Comparison of ENCODE assay signal across 9 cellular contexts in genomic region chr15:40325188-40325587, GRCh38. TPM values are rescaled to one million over a fixed set of nuclear protein-coding genes. Genes with fewer than 3 reads are reported as not detected.
A peak's percentile ranks its signal among the peaks of the same experiment; 100 is the strongest.
DNase-seq lines count a peak whose midpoint lies in the region; ATAC-seq and TF ChIP-seq lines count a peak whose summit lies in the region.
"Had no signal": no experiment of that assay in that cellular context is flagged by ENCODE, and none has a peak within 500 bp of the region (broad histone marks: within the 10 kb centered on the region; RNA-seq: fewer than 3 reads in every experiment).

No MANE protein-coding gene starts in this region.

- TF ChIP-seq CTCF in Loucy (conservative IDR thresholded peaks at IDR 0.05; ENCODE audit: low read length) = no peak
- TF ChIP-seq CTCF in coronary artery (IDR thresholded peaks at IDR 0.05) = no peak
- no peak for TF ChIP-seq CTCF in neural crest cell (conservative IDR thresholded peaks at IDR 0.05)

- peaks cover 62% of the 10 kb centered on the region for H3K79me2 ChIP-seq in Loucy (ENCODE audit: insufficient read depth, low read length)

- H3K36me3 Mint-ChIP-seq in neural crest cell (ENCODE audit: low read depth) = no peaks in the 10 kb centered on the region

- peaks cover 60% of the 10 kb centered on the region for H3K4me1 Mint-ChIP-seq in neural crest cell

- H3K27me3 Mint-ChIP-seq in neural crest cell (ENCODE audit: low read depth) = peaks cover 23% of the 10 kb centered on the region

- H3K9me2 ChIP-seq in Loucy (replicated peaks; ENCODE audit: low read depth, low read length) = no peaks in the 10 kb centered on the region

- no peak overlapping the region for H2AFZ ChIP-seq in Loucy (ENCODE audit: low read length)

- H3K27me3 ChIP-seq in BLaER1 (peaks cover 24% of the 10 kb centered on the region), Loucy (ENCODE audit: insufficient read depth, low read length, poor library complexity, severe bottlenecking) (no peaks in the 10 kb centered on the region)

- H3K4me1 ChIP-seq in BLaER1 = peaks cover 63% of the 10 kb centered on the region
- H3K4me1 ChIP-seq in Loucy (ENCODE audit: insufficient read depth, low read length, poor library complexity, severe bottlenecking) = peaks cover 55% of the 10 kb centered on the region

- no peak overlapping the region for H3K27ac Mint-ChIP-seq in neural crest cell (ENCODE audit: unreplicated experiment)

- H3K4me3 Mint-ChIP-seq in neural crest cell = peak overlapping the region; percentile 88

- DNase-seq in coronary artery (ENCODE audit: low spot score) = no peak
- no peak for DNase-seq in neural crest cell (ENCODE audit: low read depth, low spot score)
- no peak for DNase-seq in dedifferentiated amniotic fluid mesenchymal stem cell (ENCODE audit: extremely low spot score)
- no peak for DNase-seq in retina

- H3K27ac ChIP-seq in BLaER1 (no peak overlapping the region), coronary artery (peak overlapping the region; percentile 95 to 98)

- ATAC-seq in HG03521 (IDR thresholded peaks at IDR 0.05; ENCODE audit: unreplicated experiment) = no peak
- ATAC-seq in HG03159 (IDR thresholded peaks at IDR 0.05; ENCODE audit: unreplicated experiment) = no peak

- H3K4me3 ChIP-seq in BLaER1 (peak overlapping the region; percentile 88), Loucy (ENCODE audit: low read length, poor library complexity, severe bottlenecking) (peak overlapping the region; percentile 81), coronary artery (peak overlapping the region; percentile 98)

- no peaks in the 10 kb centered on the region for H3K9me3 Mint-ChIP-seq in neural crest cell

- H3K9ac ChIP-seq in BLaER1 = no peak overlapping the region
- peak overlapping the region; percentile 82 for H3K9ac ChIP-seq in Loucy (ENCODE audit: low read depth, low read length, poor library complexity, severe bottlenecking)

- H3K9me3 ChIP-seq in BLaER1 = no peaks in the 10 kb centered on the region
- H3K9me3 ChIP-seq in Loucy (ENCODE audit: insufficient read depth, low read depth, low read length) = no peaks in the 10 kb centered on the region

- H3K4me2 ChIP-seq in BLaER1 (peak overlapping the region; percentile 98), Loucy (ENCODE audit: low read depth, low read length, poor library complexity, severe bottlenecking) (peak overlapping the region; percentile 84)

- H3F3A ChIP-seq in Loucy (ENCODE audit: low read depth) = 0 out of 2 replicates have a peak, but pooled peaks cover 5% of the 10 kb centered on the region

- peaks cover 17% of the 10 kb centered on the region for H4K20me1 ChIP-seq in BLaER1
- H4K20me1 ChIP-seq in Loucy (ENCODE audit: insufficient read depth, low read length, poor library complexity, severe bottlenecking) = peaks cover 13% of the 10 kb centered on the region

- H3K36me3 ChIP-seq in BLaER1 = no peaks in the 10 kb centered on the region
- no peaks in the 10 kb centered on the region for H3K36me3 ChIP-seq in Loucy (ENCODE audit: insufficient read depth, low read length)

RNA-seq across cellular contexts. Expression of gene INAFM2, which starts 1.7 kb away (rescaled TPM):
- 22.8 and 27.5 TPM in 2 replicates for total RNA-seq in neural crest cell

RNA-seq across cellular contexts. Expression of gene CCDC9B, which starts 15.6 kb away (rescaled TPM):
- total RNA-seq in neural crest cell = 0.33 TPM in 1 of 2 replicates, not detected in the other

RNA-seq across cellular contexts. Expression of gene PLCB2, which starts 17.5 kb away (rescaled TPM):
- total RNA-seq in neural crest cell = 8.7 and 8.8 TPM in 2 replicates
- total RNA-seq: dermis microvascular lymphatic vessel endothelial cell had no signal

RNA-seq across cellular contexts. Expression of gene PHGR1, which starts 25.6 kb away (rescaled TPM):
- not detected in 2 replicates for total RNA-seq in neural crest cell
- total RNA-seq: dermis microvascular lymphatic vessel endothelial cell had no signal

RNA-seq across cellular contexts. Expression of gene DISP2, which starts 32.8 kb away (rescaled TPM):
- 2.0 and 3.1 TPM in 2 replicates for total RNA-seq in neural crest cell
